ENCODE assay signal across 12 cellular contexts in the genomic region with DNA sequence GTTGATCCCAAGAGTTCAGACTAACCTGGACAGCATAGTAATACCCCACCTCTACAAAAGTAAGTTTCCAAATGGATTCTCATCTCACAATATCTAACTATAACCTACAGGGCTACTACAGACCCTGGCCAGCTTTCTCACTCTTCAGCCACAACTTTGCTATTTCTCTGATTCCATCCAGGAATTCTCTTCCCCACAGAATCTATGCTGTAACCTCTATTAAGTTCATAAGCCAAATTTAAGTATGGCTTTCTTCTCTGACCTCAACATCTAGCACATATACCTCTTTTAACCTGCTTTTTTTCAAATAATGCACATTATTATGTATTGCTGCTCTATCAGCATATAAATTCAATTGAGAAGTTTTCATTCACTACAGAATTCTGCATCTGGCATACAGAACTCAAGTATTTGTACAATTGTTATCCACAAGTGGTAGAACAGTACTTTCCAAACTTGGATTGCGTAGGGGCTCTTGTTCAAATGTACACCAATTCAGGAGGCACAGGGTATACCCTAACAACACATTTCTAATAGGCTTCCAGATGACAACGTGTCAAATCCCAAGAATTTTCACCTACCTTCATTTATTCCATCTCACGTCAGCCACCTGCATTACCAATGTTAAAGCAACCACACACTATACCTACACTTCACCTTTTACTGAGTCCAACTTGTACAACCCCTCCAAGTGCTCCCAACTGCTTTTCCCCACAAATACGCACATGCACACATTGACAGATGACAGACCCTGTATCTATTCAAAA. TPM values are rescaled to one million over a fixed set of nuclear protein-coding genes. Genes with fewer than 3 reads are reported as not detected.
DNase-seq lines count a peak whose midpoint lies in the region; ATAC-seq and TF ChIP-seq lines count a peak whose summit lies in the region.
"Had no signal": no experiment of that assay in that cellular context is flagged by ENCODE, and none has a peak within 500 bp of the region (broad histone marks: within the 10 kb centered on the region; RNA-seq: fewer than 3 reads in every experiment).

No MANE protein-coding gene starts in this region.

- no peaks in the 10 kb centered on the region for H3K9me3 Mint-ChIP-seq in activated naive CD8-positive, alpha-beta T cell (ENCODE audit: low read depth)

- peaks cover 59% of the 10 kb centered on the region for H3K4me1 Mint-ChIP-seq in activated naive CD8-positive, alpha-beta T cell (ENCODE audit: low read depth)

- intact Hi-C loops in upper lobe of right lung (cut with DNase I) = no loop called here

- no peak overlapping the region for H3K27ac ChIP-seq in upper lobe of right lung
- H3K27ac ChIP-seq: C4-2B had no signal

- ATAC-seq in upper lobe of right lung = no peak
- ATAC-seq: mucosa of descending colon had no signal

- peaks cover 35% of the 10 kb centered on the region for H3K36me3 ChIP-seq in upper lobe of right lung

- H3K36me3 Mint-ChIP-seq in activated naive CD8-positive, alpha-beta T cell = peaks cover 39% of the 10 kb centered on the region

- TF ChIP-seq CTCF in upper lobe of right lung (IDR thresholded peaks at IDR 0.05) = no peak

- H3K27me3 Mint-ChIP-seq in activated naive CD8-positive, alpha-beta T cell = no peaks in the 10 kb centered on the region

- no peaks in the 10 kb centered on the region for H3K27me3 ChIP-seq in upper lobe of right lung

- H3K9me3 ChIP-seq in upper lobe of right lung = no peaks in the 10 kb centered on the region
- H3K9me3 ChIP-seq: mucosa of descending colon had no signal

- H3K27ac Mint-ChIP-seq in activated naive CD8-positive, alpha-beta T cell = peak overlapping the region; percentile 87

- H3K4me3 ChIP-seq in upper lobe of right lung = no peak overlapping the region
- H3K4me3 ChIP-seq: mucosa of descending colon had no signal

- peak; percentile 14 for DNase-seq in stimulated activated CD4-positive, alpha-beta T cell treated with anti-CD3 and anti-CD28 coated beads, Interleukin-15, amount 100 ng/mL, for 24 hours
- DNase-seq in stimulated activated CD4-positive, alpha-beta T cell treated with anti-CD3 and anti-CD28 coated beads, Interleukin-4, amount 100 ng/mL, for 24 hours = no peak
- DNase-seq in upper lobe of right lung (no peak), SKM-1 (lab: John Stamatoyannopoulos, UW; ENCODE audit: unreplicated experiment) (no peak), iPS-NIHi7 (ENCODE audit: extremely low spot score) (no peak)
- DNase-seq: mucosa of descending colon; NCI-H1694; RPMI8226; stimulated activated CD4-positive, alpha-beta T cell treated with anti-CD3 and anti-CD28 coated beads, Interleukin-12 subunit alpha, Interleukin-12 subunit beta, amount 100 ng/mL, for 4 hours; substantia nigra had no signal

- H3K4me3 Mint-ChIP-seq in activated naive CD8-positive, alpha-beta T cell = peak overlapping the region; percentile 96

- peaks cover 28% of the 10 kb centered on the region for H3K4me1 ChIP-seq in upper lobe of right lung

RNA-seq across cellular contexts. Expression of gene RPS29, which starts 3.8 kb away (rescaled TPM):
- total RNA-seq in upper lobe of right lung = 1,185 TPM

RNA-seq across cellular contexts. Expression of gene LRR1, which starts 16.3 kb away (rescaled TPM):
- total RNA-seq in upper lobe of right lung = 6.0 TPM

RNA-seq across cellular contexts. Expression of gene RPL36AL, which starts 38.0 kb away (rescaled TPM):
- total RNA-seq in upper lobe of right lung = 157 TPM

RNA-seq across cellular contexts. Expression of gene MGAT2, which starts 38.2 kb away (rescaled TPM):
- 27.1 TPM for total RNA-seq in upper lobe of right lung

RNA-seq across cellular contexts. Expression of gene DNAAF2, which starts 52.6 kb away (rescaled TPM):
- total RNA-seq in upper lobe of right lung = 5.6 TPM
